ENCODE assay signal across 17 cellular contexts in the genomic region with DNA sequence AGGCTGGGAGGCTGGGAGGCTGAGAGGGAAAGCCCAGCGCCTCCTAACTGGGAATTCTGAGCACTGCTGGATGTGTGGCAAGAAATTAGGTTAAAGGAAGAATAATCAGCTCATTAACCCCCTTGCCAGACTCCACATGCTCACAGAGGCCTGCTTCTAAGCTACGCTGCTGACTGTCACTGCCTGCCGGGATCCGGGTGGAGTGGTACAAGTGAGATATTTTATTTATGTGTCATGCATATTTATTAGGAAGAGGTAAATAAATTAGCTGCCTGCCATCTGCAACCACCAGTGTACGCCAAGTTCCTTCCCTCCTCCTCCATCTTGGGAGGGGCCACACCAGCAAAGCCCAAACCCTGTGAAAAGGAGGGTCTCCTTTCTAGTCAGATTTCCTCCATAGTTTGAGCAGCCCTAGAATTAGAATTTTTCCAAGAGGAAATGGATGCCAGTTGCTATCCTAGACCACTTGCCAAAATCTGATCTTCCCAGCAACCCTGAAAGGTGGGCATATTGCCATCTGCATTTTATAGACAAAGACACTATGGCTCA. TPM values are rescaled to one million over a fixed set of nuclear protein-coding genes. Genes with fewer than 3 reads are reported as not detected.
"Had no signal": no experiment of that assay in that cellular context is flagged by ENCODE, and none has a peak within 500 bp of the region (broad histone marks: within the 10 kb centered on the region; RNA-seq: fewer than 3 reads in every experiment).

No MANE protein-coding gene starts in this region.

- H3K36me3 ChIP-seq: heart left ventricle, neutrophil, stomach, thyroid gland had no signal

- ATAC-seq: heart left ventricle; naive thymus-derived CD4-positive, alpha-beta T cell; sciatic nerve had no signal

- H3K27ac ChIP-seq: dorsolateral prefrontal cortex, heart left ventricle, neutrophil, stomach, thyroid gland had no signal

- H3K4me1 ChIP-seq: heart left ventricle, stomach, thyroid gland had no signal

- DNase-seq: cortex of kidney; dorsolateral prefrontal cortex; effector CD8-positive, alpha-beta T cell; heart left ventricle; hippocampal formation; kidney glomerular epithelial cell; mesendoderm; naive thymus-derived CD4-positive, alpha-beta T cell; nephron progenitor cell; stimulated activated CD4-positive, alpha-beta T cell treated with anti-CD3 and anti-CD28 coated beads, Interleukin-2, amount 100 ng/mL, for 24 hours; stimulated activated naive CD4-positive, alpha-beta T cell; stomach; thyroid gland had no signal

- H3K4me3 ChIP-seq: dorsolateral prefrontal cortex, heart left ventricle, stomach, thyroid gland had no signal

- H3K27me3 ChIP-seq: thyroid gland had no signal

- H3K9me3 ChIP-seq: heart left ventricle, neutrophil, stomach, thyroid gland had no signal

RNA-seq across cellular contexts. Expression of a gene that starts 43.5 kb away (rescaled TPM):
- total RNA-seq: lung microvascular endothelial cell; naive thymus-derived CD4-positive, alpha-beta T cell; pulmonary artery endothelial cell had no signal
